In the genomic region with DNA sequence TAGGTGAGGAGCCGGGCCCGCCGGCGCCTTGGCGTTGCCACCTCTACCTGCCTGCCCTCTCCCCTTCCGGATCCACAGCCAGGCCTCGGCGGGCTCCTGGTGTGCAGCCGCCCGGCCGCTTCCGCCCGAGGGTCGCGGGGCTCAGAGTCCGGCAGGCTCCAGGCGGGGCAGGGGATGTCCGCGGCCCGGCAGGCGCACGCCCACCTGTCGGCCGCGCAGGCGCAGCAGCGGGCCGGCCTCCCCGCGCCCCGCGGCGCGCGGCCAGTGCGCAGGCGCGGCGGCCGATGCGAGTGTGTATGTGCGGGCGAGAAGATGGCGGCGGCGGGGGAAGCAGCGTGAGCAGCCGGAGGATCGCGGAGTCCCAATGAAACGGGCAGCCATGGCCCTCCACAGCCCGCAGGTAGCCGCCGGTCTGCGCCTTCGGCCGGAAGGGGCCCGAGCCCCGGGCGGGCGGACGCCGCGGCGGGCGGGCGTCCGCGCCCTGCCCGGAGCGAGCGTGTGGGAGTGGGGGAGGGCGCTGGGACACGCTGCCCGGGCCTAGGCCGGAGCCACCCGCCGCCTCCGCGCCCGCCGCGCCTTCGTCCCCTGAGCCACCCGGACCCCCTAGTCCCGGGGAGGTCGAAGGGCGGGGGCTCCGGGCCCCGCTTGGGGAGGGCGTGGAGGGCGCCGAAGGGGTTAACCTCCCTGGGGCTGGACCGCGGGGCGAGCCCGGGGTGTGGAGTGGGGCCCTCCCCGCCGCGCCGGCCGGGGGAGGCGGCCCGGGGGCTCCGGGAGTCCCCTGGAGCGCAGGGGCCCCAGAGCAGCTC, we compare ENCODE assay signal across 8 cellular contexts. TPM values are rescaled to one million over a fixed set of nuclear protein-coding genes. Genes with fewer than 3 reads are reported as not detected.
A peak's percentile ranks its signal among the peaks of the same experiment; 100 is the strongest.
DNase-seq lines count a peak whose midpoint lies in the region; ATAC-seq, FAIRE-seq and TF ChIP-seq lines count a peak whose summit lies in the region.

A gene with protein sequence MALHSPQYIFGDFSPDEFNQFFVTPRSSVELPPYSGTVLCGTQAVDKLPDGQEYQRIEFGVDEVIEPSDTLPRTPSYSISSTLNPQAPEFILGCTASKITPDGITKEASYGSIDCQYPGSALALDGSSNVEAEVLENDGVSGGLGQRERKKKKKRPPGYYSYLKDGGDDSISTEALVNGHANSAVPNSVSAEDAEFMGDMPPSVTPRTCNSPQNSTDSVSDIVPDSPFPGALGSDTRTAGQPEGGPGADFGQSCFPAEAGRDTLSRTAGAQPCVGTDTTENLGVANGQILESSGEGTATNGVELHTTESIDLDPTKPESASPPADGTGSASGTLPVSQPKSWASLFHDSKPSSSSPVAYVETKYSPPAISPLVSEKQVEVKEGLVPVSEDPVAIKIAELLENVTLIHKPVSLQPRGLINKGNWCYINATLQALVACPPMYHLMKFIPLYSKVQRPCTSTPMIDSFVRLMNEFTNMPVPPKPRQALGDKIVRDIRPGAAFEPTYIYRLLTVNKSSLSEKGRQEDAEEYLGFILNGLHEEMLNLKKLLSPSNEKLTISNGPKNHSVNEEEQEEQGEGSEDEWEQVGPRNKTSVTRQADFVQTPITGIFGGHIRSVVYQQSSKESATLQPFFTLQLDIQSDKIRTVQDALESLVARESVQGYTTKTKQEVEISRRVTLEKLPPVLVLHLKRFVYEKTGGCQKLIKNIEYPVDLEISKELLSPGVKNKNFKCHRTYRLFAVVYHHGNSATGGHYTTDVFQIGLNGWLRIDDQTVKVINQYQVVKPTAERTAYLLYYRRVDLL (plus strand): TSS at position 289 of the 806 bp plus-strand sequence. CDS start 91 bp downstream, at position 380.

- peak within 1 kb of the TSS; percentile 97 for H3K4me3 Mint-ChIP-seq in CD4-positive, alpha-beta T cell

- peaks cover 14% of the 10 kb centered on the region for H3K4me1 ChIP-seq in endothelial cell of umbilical vein (ENCODE audit: control insufficient read depth, extremely low read depth, insufficient read depth, low read length)

- H3K36me3 Mint-ChIP-seq in CD4-positive, alpha-beta T cell (ENCODE audit: low read depth), result peaks cover 14% of the 10 kb centered on the region

- TF ChIP-seq CTCF in CD4-positive, alpha-beta T cell (IDR thresholded peaks at IDR 0.05), result no peak
- TF ChIP-seq CTCF in endothelial cell of umbilical vein (IDR thresholded peaks at IDR 0.05; ENCODE audit: extremely low read depth in 1 of 2, insufficient read depth in 1 of 2, low read depth in 1 of 2, low read length in 2 of 2), result no peak

- peak; percentile 67 to 85 (median 78) for DNase-seq in CD4-positive, alpha-beta T cell
- DNase-seq in NOMO-1 treated with dmso at 0.1 percent for 144 hours (lab: John Stamatoyannopoulos, UW; ENCODE audit: unreplicated experiment) (peak; percentile 70), endothelial cell of umbilical vein (ENCODE audit: low read depth, low spot score) (peak; percentile 77), midbrain (lab: John Stamatoyannopoulos, UW) (peak; percentile 61)
- DNase-seq in activated CD8-positive, alpha-beta memory T cell treated with anti-CD3 and anti-CD28 coated beads, Interleukin-2, amount 50 U/mL, for 1 hour (ENCODE audit: extremely low read depth), result peak; percentile 53
- DNase-seq in stimulated activated CD8-positive, alpha-beta memory T cell treated with anti-CD3 and anti-CD28 coated beads, Interleukin-15, amount 100 ng/mL, for 48 hours (ENCODE audit: low read depth in 2 of 2), result peak; percentile 77 to 82

- peak within 1 kb of the TSS; percentile 87 for H3K9ac ChIP-seq in endothelial cell of umbilical vein (replicated peaks; ENCODE audit: extremely low read depth, insufficient read depth, low read length)

- H4K20me1 ChIP-seq in endothelial cell of umbilical vein (replicated peaks; ENCODE audit: control insufficient read depth, extremely low read depth, insufficient read depth, low read length), result peaks cover 7% of the 10 kb centered on the region

- no peaks in the 10 kb centered on the region for H3K36me3 ChIP-seq in endothelial cell of umbilical vein (ENCODE audit: control insufficient read depth in 2 of 2, extremely low read depth in 1 of 2, insufficient read depth in 2 of 2, low read length in 2 of 2)

- CTCF ChIA-PET in CD4-positive, alpha-beta T cell (lab: Charles Lee), result interaction anchor here (1.1 to 2.1 kb wide), 3 partner anchors 10 to 26 kb away, joined by 3 to 8 read pairs (median 4); no protein-coding TSS in a partner anchor
- CTCF ChIA-PET in endothelial cell of umbilical vein (lab: Charles Lee), result interaction anchor here (1.1 to 4.8 kb wide), 8 partner anchors 9 to 39 kb away, joined by 3 to 38 read pairs (median 4); no protein-coding TSS in a partner anchor

- no peaks in the 10 kb centered on the region for H3K9me3 Mint-ChIP-seq in CD4-positive, alpha-beta T cell

- peak within 1 kb of the TSS; percentile 91 for H3K27ac Mint-ChIP-seq in CD4-positive, alpha-beta T cell

- dilution Hi-C loops in endothelial cell of umbilical vein (cut with MboI; ENCODE audit: extremely low pct_ligation_motif_present, low sequenced_read_pairs), result no loop called here

- no peak for TF ChIP-seq POLR2A in endothelial cell of umbilical vein (IDR thresholded peaks at IDR 0.05; ENCODE audit: low read depth, low read length)

- H3K27ac ChIP-seq in CD4-positive, alpha-beta T cell (ENCODE audit: low read depth, low read length), result peak within 1 kb of the TSS; percentile 79
- peak within 1 kb of the TSS; percentile 69 for H3K27ac ChIP-seq in endothelial cell of umbilical vein (ENCODE audit: insufficient read depth, low read depth, low read length)

- FAIRE-seq in endothelial cell of umbilical vein (lab: Jason Lieb, UNC), result peak; percentile 71

- no peaks in the 10 kb centered on the region for H3K27me3 ChIP-seq in CD4-positive, alpha-beta T cell (ENCODE audit: control insufficient read depth, insufficient read depth, low read length)
- H3K27me3 ChIP-seq in endothelial cell of umbilical vein (ENCODE audit: control insufficient read depth in 2 of 2, insufficient read depth in 2 of 2, low read length in 2 of 2), result no peaks in the 10 kb centered on the region

- POLR2A ChIA-PET in CD4-positive, alpha-beta T cell (lab: Charles Lee), result interaction anchor here (0.7 to 1.9 kb wide), 10 partner anchors 13 to 583 kb away, joined by 3 to 13 read pairs (median 4); a partner anchor contains a TSS
- POLR2A ChIA-PET in endothelial cell of umbilical vein (lab: Charles Lee), result interaction anchor here (0.7 kb wide), 1 partner anchor 12 kb away, joined by 8 read pairs; no protein-coding TSS in a partner anchor

- peaks cover 41% of the 10 kb centered on the region for H3K4me1 Mint-ChIP-seq in CD4-positive, alpha-beta T cell (ENCODE audit: low read depth)

- no peaks in the 10 kb centered on the region for H3K27me3 Mint-ChIP-seq in CD4-positive, alpha-beta T cell

- H3K79me2 ChIP-seq in endothelial cell of umbilical vein (ENCODE audit: control insufficient read depth, insufficient read depth, low read length), result peaks cover 49% of the 10 kb centered on the region

- intact Hi-C loops in CD4-positive, alpha-beta T cell (cut with DNase I, micrococcal nuclease), result loop anchor here in 1 of 2 experiments (1.0 kb wide), 1 partner anchor 26 kb away; no protein-coding TSS in a partner anchor
- intact Hi-C loops in endothelial cell of umbilical vein (cut with micrococcal nuclease), result loop anchor here (1.0 to 2.0 kb wide), 2 partner anchors 11 to 27 kb away; no protein-coding TSS in a partner anchor

- ATAC-seq in CD4-positive, alpha-beta T cell (ENCODE audit: poor library complexity), result peak; percentile 83
- peak; percentile 84 for ATAC-seq in GM19395 (IDR thresholded peaks at IDR 0.05; ENCODE audit: unreplicated experiment)
- peak; percentile 66 for ATAC-seq in HG03565 (IDR thresholded peaks at IDR 0.05; ENCODE audit: unreplicated experiment)

- BruUV-seq in endothelial cell of umbilical vein (replicated peaks; lab: Mats Ljungman, UMichigan), result no TSS peak

- peak within 1 kb of the TSS; percentile 99 for H3K4me2 ChIP-seq in endothelial cell of umbilical vein (ENCODE audit: insufficient read depth, low read length)

- H3K4me3 ChIP-seq in endothelial cell of umbilical vein (replicated peaks in 1 of 3; ENCODE audit: insufficient read depth in 1 of 3, low read depth in 1 of 3, low read length in 3 of 3), result peak within 1 kb of the TSS; percentile 77 to 97 (median 93)

- H3K9me1 ChIP-seq in endothelial cell of umbilical vein (replicated peaks; ENCODE audit: control insufficient read depth, extremely low read depth, insufficient read depth, low read length), result no peaks in the 10 kb centered on the region

- H2AFZ ChIP-seq in endothelial cell of umbilical vein (ENCODE audit: low read depth, low read length), result peak within 1 kb of the TSS; percentile 81

- H3K9me3 ChIP-seq in CD4-positive, alpha-beta T cell (ENCODE audit: control insufficient read depth, low read length), result no peaks in the 10 kb centered on the region
- H3K9me3 ChIP-seq in endothelial cell of umbilical vein (replicated peaks; ENCODE audit: control insufficient read depth, insufficient read depth, low read length), result no peaks in the 10 kb centered on the region

TF ChIP-seq in endothelial cell of umbilical vein, 7 proteins besides CTCF, POLR2A, EP300 and RAD21:
- TF ChIP-seq MYC (IDR thresholded peaks at IDR 0.05; ENCODE audit: low read depth, low read length) (peak; percentile 3), POLR2AphosphoS5 (IDR thresholded peaks at IDR 0.05; ENCODE audit: insufficient read depth, low read depth, low read length) (peak; percentile 69), EZH2 (IDR thresholded peaks at IDR 0.05; ENCODE audit: borderline replicate concordance, low read depth, low read length, severe bottlenecking) (no peak)

RNA-seq across cellular contexts. Expression of the gene that starts here (rescaled TPM):
- 100 to 1,000 TPM in 1 of 2 experiments, 10 to 100 TPM in 1; 99.3 to 106 TPM for total RNA-seq in CD4-positive, alpha-beta T cell
- total RNA-seq in endothelial cell of umbilical vein, result 97.4 and 115 TPM in 2 replicates
- 84.0 and 92.5 TPM in 2 replicates for polyA plus RNA-seq in endothelial cell of umbilical vein
- 59.6 and 70.6 TPM in 2 replicates for polyA plus RNA-seq in endothelial cell of umbilical vein (2011; cell fraction: cytosol; rRNA removed)
- polyA plus RNA-seq in endothelial cell of umbilical vein (2011; cell fraction: nucleus; rRNA removed), result 98.5 and 113 TPM in 2 replicates
- polyA plus RNA-seq in endothelial cell of umbilical vein (2012), result 73.0 and 104 TPM in 2 replicates
- polyA minus RNA-seq in endothelial cell of umbilical vein, result 201 and 251 TPM in 2 replicates
- polyA minus RNA-seq in endothelial cell of umbilical vein (2011; cell fraction: cytosol; rRNA and poly(A)+ RNA removed), result 75.2 TPM
- 80.8 and 98.1 TPM in 2 replicates for polyA minus RNA-seq in endothelial cell of umbilical vein (2011; cell fraction: nucleus; rRNA and poly(A)+ RNA removed)

Comparison
In these comparisons a context has a peak if more than half of its experiments do, and no peak if none do; other contexts are left out.
1. Peak in every context shown above with its lines: DNase-seq, ATAC-seq, H3K4me3 ChIP-seq and H3K27ac ChIP-seq.